ENCODE assay signal across 18 cellular contexts in the genomic region with DNA sequence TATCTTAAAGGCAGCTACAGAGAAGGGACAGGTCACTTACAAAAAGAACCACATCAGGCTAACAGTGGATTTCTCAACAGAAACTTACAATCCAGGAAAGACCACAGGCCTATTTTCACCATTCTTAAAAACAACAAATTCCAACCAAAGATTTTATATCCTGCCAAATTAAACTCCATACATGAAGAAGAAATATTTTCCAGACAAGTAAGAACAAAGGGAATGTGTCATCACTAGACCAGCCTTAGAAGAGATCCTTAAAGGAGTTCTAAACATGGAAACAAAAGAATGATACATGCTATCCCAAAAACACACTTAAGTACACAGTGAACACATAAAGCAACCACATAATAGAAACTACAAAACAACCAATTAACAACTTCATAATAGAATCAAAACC.
DNase-seq lines count a peak whose midpoint lies in the region; ATAC-seq and TF ChIP-seq lines count a peak whose summit lies in the region.
"Had no signal": no experiment of that assay in that cellular context is flagged by ENCODE, and none has a peak within 500 bp of the region (broad histone marks: within the 10 kb centered on the region; RNA-seq: fewer than 3 reads in every experiment).

No MANE protein-coding gene starts in this region.

- TF ChIP-seq CTCF in MCF 10A (IDR thresholded peaks at IDR 0.05; ENCODE audit: unreplicated experiment) (no peak), breast epithelium (IDR thresholded peaks at IDR 0.05) (no peak), mammary epithelial cell (conservative IDR thresholded peaks at IDR 0.05 in 1 of 2, IDR thresholded peaks at IDR 0.05 in 1 of 2; ENCODE audit: extremely low read depth in 1 of 2, insufficient read depth in 1 of 2, low read depth in 1 of 2, low read length in 2 of 2) (no peak)

- dilution Hi-C loops in mammary epithelial cell (cut with HindIII; ENCODE audit: low sequenced_read_pairs) = loop anchor here (25.0 kb wide), 1 partner anchor 314 kb away; no protein-coding TSS in a partner anchor

- no peaks in the 10 kb centered on the region for H3K4me1 Mint-ChIP-seq in MCF 10A (ENCODE audit: insufficient read depth, unreplicated experiment)
- H3K4me1 Mint-ChIP-seq: CD4-positive, alpha-beta memory T cell had no signal

- H2AFZ ChIP-seq in mammary epithelial cell (ENCODE audit: low read depth, low read length) = no peak overlapping the region

- H3K79me2 ChIP-seq in mammary epithelial cell (ENCODE audit: insufficient read depth, low read length) = no peaks in the 10 kb centered on the region

- no peak for ATAC-seq in HG02870 (IDR thresholded peaks at IDR 0.05; ENCODE audit: unreplicated experiment)
- ATAC-seq: A549, HCT116, K562 had no signal

- POLR2A ChIA-PET in MCF 10A (lab: Yijun Ruan, JAX) = no interaction called here

- no peaks in the 10 kb centered on the region for H3K27me3 Mint-ChIP-seq in MCF 10A (ENCODE audit: insufficient read depth, unreplicated experiment)
- H3K27me3 Mint-ChIP-seq: CD4-positive, alpha-beta memory T cell had no signal

- H3K9me3 Mint-ChIP-seq in MCF 10A (ENCODE audit: unreplicated experiment) = peaks cover 7% of the 10 kb centered on the region

- intact Hi-C loops in MCF 10A (cut with micrococcal nuclease) (no loop called here), breast epithelium (cut with DNase I; ENCODE audit: low total_unique reads) (no loop called here), mammary epithelial cell (cut with micrococcal nuclease) (no loop called here)

- H3K36me3 ChIP-seq in breast epithelium (no peaks in the 10 kb centered on the region), mammary epithelial cell (ENCODE audit: insufficient read depth, low read length) (no peaks in the 10 kb centered on the region)
- H3K36me3 ChIP-seq: BLaER1 had no signal

- H3K4me1 ChIP-seq in breast epithelium (no peaks in the 10 kb centered on the region), mammary epithelial cell (ENCODE audit: insufficient read depth, low read length) (peaks cover 15% of the 10 kb centered on the region)
- H3K4me1 ChIP-seq: BLaER1 had no signal

- no peak overlapping the region for H3K4me3 ChIP-seq in breast epithelium
- no peak overlapping the region for H3K4me3 ChIP-seq in mammary epithelial cell (replicated peaks in 1 of 3; ENCODE audit: insufficient read depth in 1 of 3, low read depth in 2 of 3, low read length in 3 of 3)
- H3K4me3 ChIP-seq: A549, BLaER1, K562, SK-N-MC had no signal

- no peak for DNase-seq in MCF 10A (ENCODE audit: unreplicated experiment)
- no peak for DNase-seq in breast epithelium (ENCODE audit: low spot score in 2 of 2)
- peak; percentile 19 for DNase-seq in mammary epithelial cell
- DNase-seq in fibroblast of peridontal ligament (ENCODE audit: extremely low read depth) = peak; percentile 51
- DNase-seq in effector CD4-positive, alpha-beta T cell = no peak
- DNase-seq in NCI-H2107 treated with DMSO at 0.1 percent for 48 hours (lab: John Stamatoyannopoulos, UW; ENCODE audit: unreplicated experiment) = no peak
- DNase-seq: CD4-positive, alpha-beta memory T cell; GOT3; NCI-H1694 treated with DMSO at 0.1 percent for 48 hours; NCI-H446 treated with DMSO at 0.1 percent for 48 hours; NCI-H774; OCI-M1 had no signal

- H3K27me3 ChIP-seq in breast epithelium = no peaks in the 10 kb centered on the region
- H3K27me3 ChIP-seq in mammary epithelial cell (ENCODE audit: insufficient read depth, low read length) = no peaks in the 10 kb centered on the region
- H3K27me3 ChIP-seq: BLaER1 had no signal

- no peaks in the 10 kb centered on the region for H4K20me1 ChIP-seq in mammary epithelial cell (ENCODE audit: insufficient read depth, low read length)
- H4K20me1 ChIP-seq: BLaER1 had no signal

- no peaks in the 10 kb centered on the region for H3K36me3 Mint-ChIP-seq in MCF 10A (ENCODE audit: insufficient read depth, unreplicated experiment)

- no peak for TF ChIP-seq POLR2A in breast epithelium (IDR thresholded peaks at IDR 0.05)

- peak overlapping the region; percentile 19 for H3K4me2 ChIP-seq in mammary epithelial cell (ENCODE audit: insufficient read depth, low read depth, low read length)
- H3K4me2 ChIP-seq: A549, BLaER1 had no signal

- no TSS peak for BruUV-seq in MCF 10A (replicated peaks; lab: Mats Ljungman, UMichigan)
- no TSS peak for BruUV-seq in mammary epithelial cell (replicated peaks; lab: Mats Ljungman, UMichigan)

- no peak overlapping the region for H3K4me3 Mint-ChIP-seq in MCF 10A (ENCODE audit: unreplicated experiment)
- H3K4me3 Mint-ChIP-seq: CD4-positive, alpha-beta memory T cell had no signal

- H3K27ac Mint-ChIP-seq in MCF 10A (ENCODE audit: low read depth, unreplicated experiment) = peak overlapping the region; percentile 60
- H3K27ac Mint-ChIP-seq: CD4-positive, alpha-beta memory T cell had no signal

- no peak overlapping the region for H3K9ac ChIP-seq in mammary epithelial cell (ENCODE audit: insufficient read depth, low read length)
- H3K9ac ChIP-seq: BLaER1 had no signal

- in situ Hi-C loops in mammary epithelial cell (cut with MboI; ENCODE audit: low sequenced_read_pairs in 2 of 2) = loop anchor here (25.0 kb wide), 3 partner anchors 314 to 714 kb away; no protein-coding TSS in a partner anchor

- H3K9me3 ChIP-seq in breast epithelium (peaks cover 5% of the 10 kb centered on the region in 2 donors), mammary epithelial cell (replicated peaks; ENCODE audit: insufficient read depth, low read length) (peaks cover 2% of the 10 kb centered on the region)

- CTCF ChIA-PET in MCF 10A (lab: Yijun Ruan, JAX) (interaction anchor here (1.6 kb wide), 1 partner anchor 14 kb away, joined by 6 read pairs; no protein-coding TSS in a partner anchor), mammary epithelial cell (lab: Charles Lee; ENCODE audit: low non-redundant PET) (no interaction called here)

- no peak overlapping the region for H3K27ac ChIP-seq in breast epithelium
- H3K27ac ChIP-seq in mammary epithelial cell (ENCODE audit: insufficient read depth, low read depth, low read length) = no peak overlapping the region
- H3K27ac ChIP-seq: A549, BLaER1, SK-N-MC had no signal

Comparison
In these comparisons a context has a peak if more than half of its experiments do, and no peak if none do; other contexts are left out.
1. DNase-seq: peak in mammary epithelial cell (single experiment) and fibroblast of peridontal ligament (single experiment); none in MCF 10A (single experiment), breast epithelium (0 of 2), effector CD4-positive, alpha-beta T cell (single experiment) and NCI-H2107 treated with DMSO at 0.1 percent for 48 hours (single experiment).